In the genomic region with DNA sequence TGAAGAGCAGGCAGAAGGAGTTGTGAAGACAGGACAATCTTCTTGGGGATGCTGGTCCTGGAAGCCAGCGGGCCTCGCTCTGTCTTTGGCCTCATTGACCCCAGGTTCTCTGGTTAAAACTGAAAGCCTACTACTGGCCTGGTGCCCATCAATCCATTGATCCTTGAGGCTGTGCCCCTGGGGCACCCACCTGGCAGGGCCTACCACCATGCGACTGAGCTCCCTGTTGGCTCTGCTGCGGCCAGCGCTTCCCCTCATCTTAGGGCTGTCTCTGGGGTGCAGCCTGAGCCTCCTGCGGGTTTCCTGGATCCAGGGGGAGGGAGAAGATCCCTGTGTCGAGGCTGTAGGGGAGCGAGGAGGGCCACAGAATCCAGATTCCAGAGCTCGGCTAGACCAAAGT, we compare ENCODE assay signal across 9 cellular contexts. TPM values are rescaled to one million over a fixed set of nuclear protein-coding genes. Genes with fewer than 3 reads are reported as not detected.
DNase-seq lines count a peak whose midpoint lies in the region; ATAC-seq and TF ChIP-seq lines count a peak whose summit lies in the region.
"Had no signal": no experiment of that assay in that cellular context is flagged by ENCODE, and none has a peak within 500 bp of the region (broad histone marks: within the 10 kb centered on the region; RNA-seq: fewer than 3 reads in every experiment).

No MANE protein-coding gene starts in this region.

- H3K4me3 Mint-ChIP-seq in activated naive CD4-positive, alpha-beta T cell treated with anti-CD3 and anti-CD28 coated beads, Interleukin-2, amount 10 ng/mL, durations not matched to agents 7 days and 5 days, result peak overlapping the region; percentile 100

- no peak for TF ChIP-seq CTCF in adrenal gland (IDR thresholded peaks at IDR 0.05)
- no peak for TF ChIP-seq CTCF in right lobe of liver (IDR thresholded peaks at IDR 0.05)
- TF ChIP-seq CTCF in tibial artery (IDR thresholded peaks at IDR 0.05), result no peak

- H3K4me1 Mint-ChIP-seq in activated naive CD4-positive, alpha-beta T cell treated with anti-CD3 and anti-CD28 coated beads, Interleukin-2, amount 10 ng/mL, durations not matched to agents 7 days and 5 days, result peaks cover 35% of the 10 kb centered on the region

- H3K9me3 ChIP-seq in adrenal gland (replicated peaks in 1 of 3), result no peaks in the 10 kb centered on the region
- H3K9me3 ChIP-seq in right lobe of liver, result no peaks in the 10 kb centered on the region
- no peaks in the 10 kb centered on the region for H3K9me3 ChIP-seq in tibial artery

- no peak for DNase-seq in activated naive CD4-positive, alpha-beta T cell treated with anti-CD3 and anti-CD28 coated beads, Interleukin-2, amount 10 ng/mL, durations not matched to agents 7 days and 5 days
- no peak for DNase-seq in activated naive CD4-positive, alpha-beta T cell treated with Interleukin-2 at 50 U/mL for 16 hours
- DNase-seq in adrenal gland (peak in 1 of 7 donors; percentile 33), right lobe of liver (no peak), tibial artery (peak in 1 of 2 donors; percentile 60), foreskin melanocyte (no peak), DMS 273 (lab: John Stamatoyannopoulos, UW; ENCODE audit: unreplicated experiment) (no peak), putamen (ENCODE audit: low spot score) (no peak)

- H3K9me3 Mint-ChIP-seq in activated naive CD4-positive, alpha-beta T cell treated with anti-CD3 and anti-CD28 coated beads, Interleukin-2, amount 10 ng/mL, durations not matched to agents 7 days and 5 days, result no peaks in the 10 kb centered on the region

- H3K27me3 ChIP-seq in adrenal gland (no peaks in the 10 kb centered on the region), right lobe of liver (no peaks in the 10 kb centered on the region), tibial artery (no peaks in the 10 kb centered on the region)

- H3K36me3 Mint-ChIP-seq in activated naive CD4-positive, alpha-beta T cell treated with anti-CD3 and anti-CD28 coated beads, Interleukin-2, amount 10 ng/mL, durations not matched to agents 7 days and 5 days, result peaks cover 24% of the 10 kb centered on the region

- peak overlapping the region in 4 of 5 donors; percentile 84 to 94 (median 89) for H3K27ac ChIP-seq in adrenal gland
- H3K27ac ChIP-seq in right lobe of liver, result no peak overlapping the region
- peak overlapping the region; percentile 84 to 87 for H3K27ac ChIP-seq in tibial artery

- H3K36me3 ChIP-seq in adrenal gland (replicated peaks in 1 of 2) (peaks cover 0 to 42% of the 10 kb centered on the region in 2 donors), right lobe of liver (peaks cover 0 to 23% (median 0%) of the 10 kb centered on the region in 4 donors), tibial artery (peaks cover 28 to 41% (median 40%) of the 10 kb centered on the region in 3 donors)

- CTCF ChIA-PET in activated naive CD4-positive, alpha-beta T cell treated with anti-CD3 and anti-CD28 coated beads, Interleukin-2, amount 10 ng/mL, durations not matched to agents 7 days and 5 days (lab: Charles Lee), result interaction anchor here (1.5 to 4.3 kb wide), 2 partner anchors 10 to 13 kb away, joined by 5 to 39 read pairs; no protein-coding TSS in a partner anchor

- ATAC-seq in right lobe of liver, result no peak

- H3K4me1 ChIP-seq in adrenal gland (replicated peaks in 1 of 2) (peaks cover 17 to 28% of the 10 kb centered on the region in 2 donors), right lobe of liver (peaks cover 0 to 16% (median 8%) of the 10 kb centered on the region in 4 donors), tibial artery (peaks cover 0 to 26% (median 20%) of the 10 kb centered on the region in 4 donors)

- H3K4me3 ChIP-seq in adrenal gland (peak overlapping the region in 2 of 4 donors; percentile 87 to 94), right lobe of liver (peak overlapping the region in 2 of 3 donors; percentile 97 to 98), tibial artery (peak overlapping the region; percentile 85 to 95)

- TF ChIP-seq POLR2A in adrenal gland (IDR thresholded peaks at IDR 0.05) (no peak), right lobe of liver (IDR thresholded peaks at IDR 0.05) (no peak)

- peak overlapping the region; percentile 98 for H3K27ac Mint-ChIP-seq in activated naive CD4-positive, alpha-beta T cell treated with anti-CD3 and anti-CD28 coated beads, Interleukin-2, amount 10 ng/mL, durations not matched to agents 7 days and 5 days

- WGBS in adrenal gland, 4 donors, result 69 to 87% (median 74%) methylated on average over 5 to 9 of the region's 9 CpGs
- WGBS in right lobe of liver (ENCODE audit: insufficient coverage, low coverage, low lambda C conversion rate, missing lambda C conversion rate), result 40% methylated on average over 1 of the region's 9 CpGs

- peaks cover 19% of the 10 kb centered on the region for H3K27me3 Mint-ChIP-seq in activated naive CD4-positive, alpha-beta T cell treated with anti-CD3 and anti-CD28 coated beads, Interleukin-2, amount 10 ng/mL, durations not matched to agents 7 days and 5 days

- intact Hi-C loops in adrenal gland (cut with DNase I), result no loop called here
- intact Hi-C loops in right lobe of liver (cut with DNase I), result no loop called here
- intact Hi-C loops in tibial artery (cut with DNase I; ENCODE audit: low total_unique reads), result no loop called here

RNA-seq across cellular contexts. Expression of a gene that starts 1.5 kb away (rescaled TPM):
- 10 to 100 TPM; 42.9 to 84.1 (median 63.2) TPM for total RNA-seq in adrenal gland
- 10 to 100 TPM; 15.8 to 87.8 (median 58.7) TPM for polyA plus RNA-seq in adrenal gland
- 10 to 100 TPM; 11.9 to 20.7 (median 17.7) TPM for total RNA-seq in right lobe of liver

RNA-seq across cellular contexts. Expression of a gene that starts 6.8 kb away (rescaled TPM):
- total RNA-seq in adrenal gland, result 100 to 1,000 TPM in 1 of 8 donors, 10 to 100 TPM in 7; 20.8 to 110 (median 31.0) TPM
- 10 to 100 TPM; 15.6 to 36.9 (median 16.1) TPM for polyA plus RNA-seq in adrenal gland
- 10 to 100 TPM in 4 of 6 experiments, 1 to 10 TPM in 2; 7.3 to 22.3 (median 11.4) TPM for total RNA-seq in right lobe of liver

RNA-seq across cellular contexts. Expression of a gene that starts 14.7 kb away (rescaled TPM):
- 100 to 1,000 TPM in 5 of 8 donors, 10 to 100 TPM in 3; 62.7 to 147 (median 105) TPM for total RNA-seq in adrenal gland
- 100 to 1,000 TPM in 2 of 3 donors, 10 to 100 TPM in 1; 46.4 to 194 (median 147) TPM for polyA plus RNA-seq in adrenal gland
- total RNA-seq in right lobe of liver, result 1 to 10 TPM; 2.4 to 7.3 (median 2.7) TPM

RNA-seq across cellular contexts. Expression of a gene that starts 23.5 kb away (rescaled TPM):
- total RNA-seq in adrenal gland, result not detected
- polyA plus RNA-seq in adrenal gland, result not detected
- not detected for total RNA-seq in right lobe of liver
- total RNA-seq: bronchial epithelial cell had no signal

RNA-seq across cellular contexts. Expression of a gene that starts 46.8 kb away (rescaled TPM):
- total RNA-seq in adrenal gland (not detected), right lobe of liver (not detected)
- polyA plus RNA-seq in adrenal gland, result not detected
- total RNA-seq: bronchial epithelial cell had no signal

Comparison
In these comparisons a context has a peak if more than half of its experiments do, and no peak if none do; other contexts are left out.
1. H3K27ac ChIP-seq: peak in adrenal gland (4 of 5) and tibial artery (2 of 2); none in right lobe of liver (0 of 3).
2. RNA of a gene that starts 14.7 kb away (total RNA-seq): 62.7 to 147 TPM in adrenal gland; 2.4 to 7.3 TPM in right lobe of liver; every median in the first group is over 4 times any median in the second.